In the genomic region with DNA sequence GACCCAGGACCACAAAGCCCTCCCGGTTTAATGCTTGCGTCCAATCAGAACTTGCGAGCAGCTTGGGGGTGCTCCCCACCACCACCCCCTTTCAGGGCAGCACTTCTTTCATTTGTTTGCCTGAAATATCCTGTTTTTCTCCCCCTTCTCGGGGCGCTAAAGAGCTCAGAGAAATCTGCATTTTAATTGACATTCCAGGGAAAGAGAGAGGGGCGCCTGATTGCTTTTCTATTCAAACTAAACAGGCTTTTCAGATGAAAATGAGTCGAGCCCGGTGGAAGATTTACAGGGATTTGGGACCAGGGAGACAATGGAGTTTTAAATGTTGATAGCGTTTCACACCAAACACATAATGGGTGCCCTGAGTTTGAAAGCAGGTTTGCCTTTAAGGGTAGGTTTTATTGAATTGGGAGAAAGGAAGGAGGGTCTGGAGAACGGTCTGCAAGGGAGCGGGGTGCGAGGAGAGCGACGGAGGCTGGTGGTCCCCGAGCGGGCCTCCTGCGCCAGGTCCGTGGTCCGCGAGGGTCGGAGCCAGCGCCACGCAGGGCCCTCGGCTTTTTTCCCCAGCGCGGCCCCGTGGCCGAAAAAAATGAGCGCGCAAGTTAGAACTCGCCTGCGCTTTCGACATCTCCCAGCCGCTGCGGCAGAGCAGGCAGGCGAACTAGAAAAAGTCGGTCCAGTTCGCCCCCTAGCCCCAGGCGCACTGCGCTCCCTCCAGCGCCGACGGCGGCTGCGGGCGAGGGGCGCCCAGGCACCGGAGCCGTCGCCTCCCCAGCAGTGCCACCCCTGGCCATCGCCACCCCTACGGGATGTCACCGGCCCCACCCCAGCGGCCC, we compare ENCODE assay signal across 10 cellular contexts. TPM values are rescaled to one million over a fixed set of nuclear protein-coding genes. Genes with fewer than 3 reads are reported as not detected.
DNase-seq lines count a peak whose midpoint lies in the region; ATAC-seq, FAIRE-seq and TF ChIP-seq lines count a peak whose summit lies in the region.
"Had no signal": no experiment of that assay in that cellular context is flagged by ENCODE, and none has a peak within 500 bp of the region (broad histone marks: within the 10 kb centered on the region; RNA-seq: fewer than 3 reads in every experiment).

No MANE protein-coding gene starts in this region.

- peak; percentile 9 for DNase-seq in NCI-H345 (lab: John Stamatoyannopoulos, UW)
- no peak for DNase-seq in NCI-H345 treated with DMSO at 0.1 percent for 48 hours (lab: John Stamatoyannopoulos, UW; ENCODE audit: unreplicated experiment)
- DNase-seq in astrocyte of the hippocampus (ENCODE audit: low read depth, low spot score) = peak; percentile 83
- DNase-seq in keratinocyte (ENCODE audit: low read depth, low spot score) = no peak
- DNase-seq in stomach = peak; percentile 36
- DNase-seq in COLO829 (ENCODE audit: low spot score) = no peak
- no peak for DNase-seq in dermis blood vessel endothelial cell

- H3K27me3 ChIP-seq in keratinocyte (ENCODE audit: control insufficient read depth, extremely low read depth, insufficient read depth, low read length) = no peaks in the 10 kb centered on the region
- H3K27me3 ChIP-seq in stomach = peaks cover 0 to 79% (median 27%) of the 10 kb centered on the region in 3 donors

- no peak for TF ChIP-seq POLR2A in stomach (IDR thresholded peaks at IDR 0.05)

- no peaks in the 10 kb centered on the region for H3K9me1 ChIP-seq in keratinocyte (ENCODE audit: control insufficient read depth, extremely low read depth, insufficient read depth, low read length)

- intact Hi-C loops in stomach (cut with DNase I; ENCODE audit: low total_unique reads) = no loop called here

- H3K9me3 ChIP-seq in keratinocyte (ENCODE audit: control insufficient read depth, low read depth, low read length) = no peaks in the 10 kb centered on the region
- H3K9me3 ChIP-seq in stomach = no peaks in the 10 kb centered on the region
- H3K9me3 ChIP-seq: neutrophil had no signal

- peak overlapping the region; percentile 72 for H2AFZ ChIP-seq in keratinocyte (ENCODE audit: control insufficient read depth, low read length)

- FAIRE-seq in keratinocyte (lab: Jason Lieb, UNC) = peak; percentile 29

- no peak for ATAC-seq in HG03439 (IDR thresholded peaks at IDR 0.05; ENCODE audit: unreplicated experiment)

- H3K27ac ChIP-seq in keratinocyte (ENCODE audit: control insufficient read depth, insufficient read depth, low read length) (peak overlapping the region; percentile 92), stomach (peak overlapping the region; percentile 51 to 86 (median 84))
- H3K27ac ChIP-seq: neutrophil had no signal

- H3K79me2 ChIP-seq in keratinocyte (ENCODE audit: control insufficient read depth, insufficient read depth, low read length) = peaks cover 51% of the 10 kb centered on the region

- TF ChIP-seq CTCF in keratinocyte (optimal IDR thresholded peaks at IDR 0.05 in 1 of 3, IDR thresholded peaks at IDR 0.05 in 1 of 3, conservative IDR thresholded peaks at IDR 0.05 in 1 of 3; ENCODE audit: extremely low read depth in 1 of 3, insufficient read depth in 2 of 3, low read length in 3 of 3) = peak; percentile 1 to 72 (median 21)
- peak in 1 of 7 experiments; percentile 22 for TF ChIP-seq CTCF in stomach (IDR thresholded peaks at IDR 0.05)

- dilution Hi-C loops in keratinocyte (cut with MboI; ENCODE audit: extremely low pct_ligation_motif_present, low sequenced_read_pairs) = no loop called here

- 3 to 7% (median 3%) methylated on average over 36 to 54 of the region's 54 CpGs for WGBS in stomach, 5 donors

- H3K4me3 ChIP-seq in keratinocyte (ENCODE audit: control insufficient read depth in 2 of 3, extremely low read depth in 1 of 3, insufficient read depth in 2 of 3, low read depth in 1 of 3, low read length in 3 of 3) (peak overlapping the region; percentile 77 to 91 (median 84)), stomach (peak overlapping the region; percentile 50 to 74 (median 62))

- H3K4me2 ChIP-seq in keratinocyte (ENCODE audit: control insufficient read depth, extremely low read depth, insufficient read depth, low read depth, low read length) = peak overlapping the region; percentile 98

- H3K4me1 ChIP-seq in keratinocyte (ENCODE audit: control insufficient read depth, extremely low read depth, insufficient read depth, low read length) (peaks cover 46% of the 10 kb centered on the region), stomach (peaks cover 12 to 47% (median 34%) of the 10 kb centered on the region in 4 donors)

- H4K20me1 ChIP-seq in keratinocyte (ENCODE audit: control insufficient read depth, extremely low read depth, insufficient read depth, low read length) = no peaks in the 10 kb centered on the region

- H3K9ac ChIP-seq in keratinocyte (ENCODE audit: control insufficient read depth, extremely low read depth, insufficient read depth, low read length) = peak overlapping the region; percentile 88

- no peak for TF ChIP-seq EP300 in stomach (IDR thresholded peaks at IDR 0.05)

- no peaks in the 10 kb centered on the region for H3K36me3 ChIP-seq in keratinocyte (ENCODE audit: control insufficient read depth in 2 of 2, extremely low read depth in 1 of 2, insufficient read depth in 2 of 2, low read length in 2 of 2)
- H3K36me3 ChIP-seq in stomach = peaks cover 0 to 3% (median 0%) of the 10 kb centered on the region in 4 donors
- H3K36me3 ChIP-seq: neutrophil had no signal

RNA-seq across cellular contexts. Expression of a gene that starts 1.4 kb away (rescaled TPM):
- 12.8 to 23.9 TPM (median 20.6 TPM) in 3 replicates for polyA plus RNA-seq in keratinocyte
- polyA plus RNA-seq in keratinocyte (2011; ENCODE audit: low read depth) = 6.3 TPM
- polyA plus RNA-seq in keratinocyte (2011; cell fraction: cytosol; rRNA removed) = 8.7 and 11.5 TPM in 2 replicates
- 32.6 and 34.4 TPM in 2 replicates for polyA plus RNA-seq in keratinocyte (2011; cell fraction: nucleus; rRNA removed)
- 9.7 and 18.6 TPM in 2 replicates for polyA plus RNA-seq in keratinocyte (2012; ENCODE audit: low replicate concordance)
- polyA minus RNA-seq in keratinocyte = 23.8 to 54.9 TPM (median 29.1 TPM) in 3 replicates
- polyA minus RNA-seq in keratinocyte (2011; cell fraction: cytosol; rRNA and poly(A)+ RNA removed) = 15.2 TPM
- 30.7 and 43.7 TPM in 2 replicates for polyA minus RNA-seq in keratinocyte (2011; cell fraction: nucleus; rRNA and poly(A)+ RNA removed)
- total RNA-seq in stomach = 100 to 1,000 TPM in 1 of 5 donors, 10 to 100 TPM in 4; 17.1 to 170 (median 65.0) TPM
- 10 to 100 TPM in 1 of 3 donors, 1 to 10 TPM in 2; 3.9 to 18.3 (median 5.0) TPM for polyA plus RNA-seq in stomach
- total RNA-seq in dermis blood vessel endothelial cell = 0.42 and 1.7 TPM in 2 replicates
- polyA plus RNA-seq: AG04450 had no signal

Comparison
In these comparisons a context has a peak if more than half of its experiments do, and no peak if none do; other contexts are left out.
1. DNase-seq: peak in NCI-H345 (single experiment), astrocyte of the hippocampus (single experiment) and stomach (single experiment); none in NCI-H345 treated with DMSO at 0.1 percent for 48 hours (single experiment), keratinocyte (single experiment), COLO829 (single experiment) and dermis blood vessel endothelial cell (single experiment).